28 cellular contexts compared by ENCODE assay signal in genomic region chr4:169593050-169593449, GRCh38.
"Had no signal": no experiment of that assay in that cellular context is flagged by ENCODE, and none has a peak within 500 bp of the region (broad histone marks: within the 10 kb centered on the region; RNA-seq: fewer than 3 reads in every experiment).

No MANE protein-coding gene starts in this region.

- H3K4me1 ChIP-seq: adrenal gland, body of pancreas, breast epithelium, SJCRH30 had no signal

- H3K4me3 Mint-ChIP-seq: activated CD4-positive, alpha-beta T cell treated with anti-CD3 and anti-CD28 coated beads, Interleukin-2, amount 10 ng/mL, durations not matched to agents 24 days and 14 days; activated CD8-positive, alpha-beta T cell treated with anti-CD3 and anti-CD28 coated beads for 36 hours; activated naive CD4-positive, alpha-beta T cell treated with anti-CD3 and anti-CD28 coated beads for 36 hours; activated T-cell treated with anti-CD3 and anti-CD28 coated beads, Interleukin-2, amount 50 U/mL, for 4 hours; activated T-helper 1 cell treated with anti-CD3 and anti-CD28 coated beads, Interleukin-12 subunit alpha, Interleukin-12 subunit beta, Interleukin-2, Interleukin-4 antibody, amounts not matched to agents 30 ng/mL and 10 ng/mL and 1 ng/mL, durations not matched to agents 14 hours and 24 hours and 36 hours had no signal

- H3K27ac Mint-ChIP-seq: activated CD4-positive, alpha-beta T cell treated with anti-CD3 and anti-CD28 coated beads, Interleukin-2, amount 10 ng/mL, durations not matched to agents 24 days and 14 days; activated CD8-positive, alpha-beta T cell treated with anti-CD3 and anti-CD28 coated beads for 36 hours; activated naive CD4-positive, alpha-beta T cell treated with anti-CD3 and anti-CD28 coated beads for 36 hours; activated naive CD4-positive, alpha-beta T cell treated with anti-CD3 and anti-CD28 coated beads, Interleukin-2, amount 50 U/mL, for 72 hours; activated T-helper 1 cell treated with anti-CD3 and anti-CD28 coated beads, Interleukin-12 subunit alpha, Interleukin-12 subunit beta, Interleukin-2, Interleukin-4 antibody, amounts not matched to agents 30 ng/mL and 10 ng/mL and 1 ng/mL, durations not matched to agents 14 hours and 24 hours and 36 hours had no signal

- H3K36me3 Mint-ChIP-seq: activated naive CD4-positive, alpha-beta T cell treated with anti-CD3 and anti-CD28 coated beads, Interleukin-2, amount 50 U/mL, for 72 hours had no signal

- H3K9me3 Mint-ChIP-seq: activated CD4-positive, alpha-beta T cell treated with anti-CD3 and anti-CD28 coated beads, Interleukin-2, amount 10 ng/mL, durations not matched to agents 24 days and 14 days; activated CD8-positive, alpha-beta T cell treated with anti-CD3 and anti-CD28 coated beads for 36 hours; activated naive CD4-positive, alpha-beta T cell treated with anti-CD3 and anti-CD28 coated beads for 36 hours; activated naive CD4-positive, alpha-beta T cell treated with anti-CD3 and anti-CD28 coated beads, Interleukin-2, amount 50 U/mL, for 72 hours; activated T-cell treated with anti-CD3 and anti-CD28 coated beads, Interleukin-2, amount 50 U/mL, for 4 hours; activated T-helper 1 cell treated with anti-CD3 and anti-CD28 coated beads, Interleukin-12 subunit alpha, Interleukin-12 subunit beta, Interleukin-2, Interleukin-4 antibody, amounts not matched to agents 30 ng/mL and 10 ng/mL and 1 ng/mL, durations not matched to agents 14 hours and 24 hours and 36 hours had no signal

- H3K27me3 ChIP-seq: adrenal gland, body of pancreas, breast epithelium, SJCRH30 had no signal

- H3K27ac ChIP-seq: adrenal gland, body of pancreas, breast epithelium, KMS-11, SJCRH30, SK-N-MC had no signal

- H3K4me3 ChIP-seq: adrenal gland, body of pancreas, breast epithelium, SJCRH30, SK-N-MC had no signal

- H3K9ac ChIP-seq: KMS-11 had no signal

- H3K27me3 Mint-ChIP-seq: activated CD4-positive, alpha-beta T cell treated with anti-CD3 and anti-CD28 coated beads, Interleukin-2, amount 10 ng/mL, durations not matched to agents 24 days and 14 days; activated CD8-positive, alpha-beta T cell treated with anti-CD3 and anti-CD28 coated beads for 36 hours had no signal

- H3K9me3 ChIP-seq: adrenal gland, body of pancreas, breast epithelium, SJCRH30 had no signal

- ATAC-seq: activated CD8-positive, alpha-beta T cell treated with anti-CD3 and anti-CD28 coated beads for 36 hours; activated naive CD4-positive, alpha-beta T cell treated with anti-CD3 and anti-CD28 coated beads, Interleukin-2, amount 50 U/mL, for 72 hours; activated T-cell treated with anti-CD3 and anti-CD28 coated beads, Interleukin-2, amount 50 U/mL, for 4 hours; body of pancreas; Panc1 had no signal

- DNase-seq: activated CD4-positive, alpha-beta T cell treated with anti-CD3 and anti-CD28 coated beads, Interleukin-2, amount 10 ng/mL, durations not matched to agents 24 days and 14 days; activated CD4-positive, alpha-beta T cell treated with anti-CD3 and anti-CD28 coated beads, Interleukin-2, amount 50 U/mL, for 4 hours; activated CD8-positive, alpha-beta memory T cell treated with anti-CD3 and anti-CD28 coated beads, Interleukin-2, amount 50 U/mL, for 4 hours; activated CD8-positive, alpha-beta T cell treated with anti-CD3 and anti-CD28 coated beads for 36 hours; activated gamma-delta T cell treated with Interleukin-2 at 50 U/mL for 16 hours; activated naive CD4-positive, alpha-beta T cell treated with anti-CD3 and anti-CD28 coated beads for 36 hours; activated T-cell treated with anti-CD3 and anti-CD28 coated beads for 4 hours; activated T-cell treated with anti-CD3 and anti-CD28 coated beads, Interleukin-2, amount 50 U/mL, for 4 hours; adrenal gland; body of pancreas; MM.1S; MV-4-11; NCI-H1092; NCI-H1436 treated with DMSO at 0.1 percent for 48 hours; NCI-H187; NCI-H2081; NCI-H226; NCI-H446 treated with DMSO at 0.1 percent for 48 hours; NCI-H524; SHP77; SJCRH30; T1000 had no signal

- H3K36me3 ChIP-seq: breast epithelium, SJCRH30 had no signal
